In genomic region chr12:47079894-47080724, GRCh38 we compare ENCODE assay signal across 3 cellular contexts.
TF ChIP-seq lines count a peak whose summit lies in the region.

TSS of gene AMIGO2 (minus strand) at chr12:47079959. CDS start at chr12:47079002, 957 bp downstream.

TF ChIP-seq in IMR-90, 13 proteins besides CTCF, POLR2A, EP300 and RAD21:
- TF ChIP-seq USF2 (IDR thresholded peaks at IDR 0.05; ENCODE audit: low read depth, low read length) (no peak), MAZ (IDR thresholded peaks at IDR 0.05; ENCODE audit: borderline replicate concordance, low read depth, low read length) (0 out of 2 replicates have a peak, but pooled peaks have one; percentile 13)

TF ChIP-seq in WTC11, 78 proteins besides CTCF, POLR2A, EP300 and RAD21:
- TF ChIP-seq NR3C1 (CRISPR knock-in tag; conservative IDR thresholded peaks at IDR 0.05; ENCODE audit: low read depth) (no peak), FOXP4 (CRISPR knock-in tag; IDR thresholded peaks at IDR 0.05) (peak; percentile 43; the same call in 1 of the 2 replicates), MAX (CRISPR knock-in tag; IDR thresholded peaks at IDR 0.05) (0 out of 2 replicates have a peak, but pooled peaks have one; percentile 7), ZNF219 (CRISPR knock-in tag; IDR thresholded peaks at IDR 0.05; ENCODE audit: borderline replicate concordance) (0 out of 2 replicates have a peak, but pooled peaks have one; percentile 18), MXD4 (CRISPR knock-in tag; IDR thresholded peaks at IDR 0.05; ENCODE audit: borderline replicate concordance) (no peak), ETV6 (CRISPR knock-in tag; IDR thresholded peaks at IDR 0.05) (peak; percentile 98), RORB (CRISPR knock-in tag; IDR thresholded peaks at IDR 0.05) (no peak), PRRX2 (CRISPR knock-in tag; IDR thresholded peaks at IDR 0.05) (no peak), ATF3 (CRISPR knock-in tag; conservative IDR thresholded peaks at IDR 0.05) (no peak), HMGXB4 (CRISPR knock-in tag; IDR thresholded peaks at IDR 0.05) (no peak), FOXP1 (CRISPR knock-in tag; IDR thresholded peaks at IDR 0.05; ENCODE audit: borderline replicate concordance) (no peak), ARID4B (CRISPR knock-in tag; IDR thresholded peaks at IDR 0.05; ENCODE audit: borderline replicate concordance) (peak; percentile 78; the same call in 1 of the 2 replicates)
TF ChIP-seq in WTC11: peak in this region for 5.

TF ChIP-seq in HepG2, 621 proteins besides CTCF, POLR2A, EP300 and RAD21:
- TF ChIP-seq CBX1 (IDR thresholded peaks at IDR 0.05; ENCODE audit: low read depth) (no peak), ZNF687 (CRISPR knock-in tag; IDR thresholded peaks at IDR 0.05) (0 out of 2 replicates have a peak, but pooled peaks have one; percentile 2)
